ENCODE assay signal across 10 cellular contexts in genomic region chr9:135075234-135076142, GRCh38. TPM values are rescaled to one million over a fixed set of nuclear protein-coding genes. Genes with fewer than 3 reads are reported as not detected.
DNase-seq lines count a peak whose midpoint lies in the region; ATAC-seq and TF ChIP-seq lines count a peak whose summit lies in the region.
"Had no signal": no experiment of that assay in that cellular context is flagged by ENCODE, and none has a peak within 500 bp of the region (broad histone marks: within the 10 kb centered on the region; RNA-seq: fewer than 3 reads in every experiment).

No MANE protein-coding gene starts in this region.

- H3K4me3 ChIP-seq in left lung (peak overlapping the region; percentile 25 to 42), testis (peak overlapping the region; percentile 48 to 63)

- no peaks in the 10 kb centered on the region for H3K36me3 ChIP-seq in left lung
- no peaks in the 10 kb centered on the region for H3K36me3 ChIP-seq in testis (ENCODE audit: low read depth, missing control alignments)

- peaks cover 0 to 4% of the 10 kb centered on the region in 2 donors for H3K4me1 ChIP-seq in left lung
- H3K4me1 ChIP-seq in testis = peaks cover 10% of the 10 kb centered on the region

- DNase-seq in NCI-H1436 (lab: John Stamatoyannopoulos, UW) (peak; percentile 68), NCI-H1436 treated with DMSO at 0.1 percent for 48 hours (lab: John Stamatoyannopoulos, UW) (no peak), caudate nucleus (lab: John Stamatoyannopoulos, UW) (peak in 53 of 61 donors; percentile 18 to 85 (median 58)), left lung (peak; percentile 40 to 85), testis (peak; percentile 73)
- no peak for DNase-seq in activated T-cell treated with anti-CD3 and anti-CD28 coated beads, Interleukin-2, amount 50 U/mL, for 72 hours

- no peak overlapping the region for H3K27ac ChIP-seq in caudate nucleus (ENCODE audit: low read depth, low read length)
- H3K27ac ChIP-seq in left lung = no peak overlapping the region
- H3K27ac ChIP-seq in testis = no peak overlapping the region
- H3K27ac ChIP-seq: 22Rv1 had no signal

- peaks cover 24% of the 10 kb centered on the region for H3K27me3 Mint-ChIP-seq in activated T-cell treated with anti-CD3 and anti-CD28 coated beads, Interleukin-2, amount 50 U/mL, for 72 hours (ENCODE audit: low read depth)

- intact Hi-C loops in left lung (cut with DNase I) = no loop called here
- intact Hi-C loops in testis (cut with DNase I; ENCODE audit: low total_unique reads) = no loop called here

- no peaks in the 10 kb centered on the region for H3K9me3 ChIP-seq in left lung
- no peaks in the 10 kb centered on the region for H3K9me3 ChIP-seq in testis

- no peak overlapping the region for H3K4me3 Mint-ChIP-seq in activated T-cell treated with anti-CD3 and anti-CD28 coated beads, Interleukin-2, amount 50 U/mL, for 72 hours

- H3K36me3 Mint-ChIP-seq in activated T-cell treated with anti-CD3 and anti-CD28 coated beads, Interleukin-2, amount 50 U/mL, for 72 hours (ENCODE audit: insufficient read depth in 2 of 2) = no peaks in the 10 kb centered on the region

- WGBS in testis, 2 donors = 0 to 1% methylated on average over 1 to 77 of the region's 90 CpGs

- no peaks in the 10 kb centered on the region for H3K9me3 Mint-ChIP-seq in activated T-cell treated with anti-CD3 and anti-CD28 coated beads, Interleukin-2, amount 50 U/mL, for 72 hours

- no peak overlapping the region for H3K27ac Mint-ChIP-seq in activated T-cell treated with anti-CD3 and anti-CD28 coated beads, Interleukin-2, amount 50 U/mL, for 72 hours

- no peak for TF ChIP-seq POLR2A in testis (IDR thresholded peaks at IDR 0.05)

- TF ChIP-seq CTCF in left lung (IDR thresholded peaks at IDR 0.05) = no peak
- no peak for TF ChIP-seq CTCF in testis (IDR thresholded peaks at IDR 0.05)

- ATAC-seq in left lung (peak; percentile 89), GM21526 (IDR thresholded peaks at IDR 0.05; ENCODE audit: low FRiP score, unreplicated experiment) (no peak), HG03520 (IDR thresholded peaks at IDR 0.05; ENCODE audit: unreplicated experiment) (no peak)
- no peak for ATAC-seq in activated T-cell treated with anti-CD3 and anti-CD28 coated beads, Interleukin-2, amount 50 U/mL, for 72 hours (replicated peaks in 1 of 2)

- H3K27me3 ChIP-seq in left lung (peaks cover 0 to 80% of the 10 kb centered on the region in 2 donors), testis (no peaks in the 10 kb centered on the region)

- H3K4me1 Mint-ChIP-seq in activated T-cell treated with anti-CD3 and anti-CD28 coated beads, Interleukin-2, amount 50 U/mL, for 72 hours (ENCODE audit: low read depth) = no peaks in the 10 kb centered on the region

RNA-seq across cellular contexts. Expression of gene OLFM1, which starts 12.0 kb away (rescaled TPM):
- total RNA-seq in left lung (10 to 100 TPM; 21.2 to 21.5 TPM), testis (10 to 100 TPM; 13.9 to 24.4 TPM)
- 16.0 TPM for polyA plus RNA-seq in testis (ENCODE audit: insufficient read depth, low read depth, low replicate concordance)
- total RNA-seq in activated T-cell treated with anti-CD3 and anti-CD28 coated beads, Interleukin-2, amount 50 U/mL, for 72 hours = under 1 TPM in 1 of 2 donors, not detected in 1; 0.70 TPM
- total RNA-seq: activated CD8-positive, alpha-beta memory T cell treated with anti-CD3 and anti-CD28 coated beads for 36 hours had no signal

Comparison
In these comparisons a context has a peak if more than half of its experiments do, and no peak if none do; other contexts are left out.
1. DNase-seq: peak in NCI-H1436 (single experiment), caudate nucleus (53 of 61), left lung (2 of 2) and testis (single experiment); none in NCI-H1436 treated with DMSO at 0.1 percent for 48 hours (single experiment) and activated T-cell treated with anti-CD3 and anti-CD28 coated beads, Interleukin-2, amount 50 U/mL, for 72 hours (0 of 2).
2. RNA of gene OLFM1, which starts 12.0 kb away (total RNA-seq): 13.9 to 24.4 TPM in testis and 21.2 to 21.5 TPM in left lung; 0.70 TPM in activated T-cell treated with anti-CD3 and anti-CD28 coated beads, Interleukin-2, amount 50 U/mL, for 72 hours; every median in the first group is over 4 times any median in the second.